In the genomic region with DNA sequence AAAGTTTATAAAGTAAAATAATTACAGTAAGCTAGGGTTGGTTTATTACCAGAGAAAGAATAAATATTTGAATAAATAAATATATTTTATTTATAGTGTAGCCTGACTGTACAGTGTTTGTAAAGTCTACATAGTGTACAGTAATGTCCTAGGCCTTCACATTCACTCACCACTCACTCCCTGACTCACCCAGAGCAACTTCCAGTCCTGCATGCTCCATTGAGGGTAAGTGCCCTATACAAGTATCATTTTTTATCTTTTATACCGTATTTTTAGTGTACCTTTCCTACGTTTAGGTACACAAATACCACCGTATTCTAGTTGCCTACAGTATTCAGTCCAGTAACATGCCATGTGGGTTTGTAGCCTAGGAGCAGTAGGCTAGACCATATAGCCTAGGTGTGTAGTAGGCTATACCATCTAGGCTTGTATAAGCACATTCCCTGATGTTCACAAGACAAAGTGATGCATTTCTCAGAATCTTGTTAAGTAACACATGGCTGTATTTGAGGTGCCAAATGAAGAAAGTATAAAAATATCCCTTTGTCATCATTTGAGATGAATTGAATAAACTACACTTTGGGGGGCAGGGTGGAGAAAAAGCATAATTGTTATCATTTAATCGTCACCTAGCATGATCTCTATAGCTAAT, we compare ENCODE assay signal across 8 cellular contexts. TPM values are rescaled to one million over a fixed set of nuclear protein-coding genes. Genes with fewer than 3 reads are reported as not detected.
DNase-seq lines count a peak whose midpoint lies in the region; ATAC-seq, FAIRE-seq and TF ChIP-seq lines count a peak whose summit lies in the region.

No MANE protein-coding gene starts in this region.

- no peak for FAIRE-seq in urothelium cell line (lab: Jason Lieb, UNC)

- H3K36me3 ChIP-seq in HUES48 (ENCODE audit: control insufficient read depth, insufficient read depth, low read length) = no peaks in the 10 kb centered on the region
- no peaks in the 10 kb centered on the region for H3K36me3 ChIP-seq in breast epithelium
- no peaks in the 10 kb centered on the region for H3K36me3 ChIP-seq in muscle layer of colon (ENCODE audit: insufficient read depth, low read length)

- intact Hi-C loops in breast epithelium (cut with DNase I; ENCODE audit: low total_unique reads) = loop anchor here (10.0 kb wide), 1 partner anchor 80 kb away; no protein-coding TSS in a partner anchor

- H3K4me3 ChIP-seq in AG09309 (ENCODE audit: control insufficient read depth, low read depth, low read length) (peak overlapping the region; percentile 44; the same call in 1 of the 2 replicates), HUES48 (ENCODE audit: low read depth, low read length) (peak overlapping the region; percentile 52), breast epithelium (peak overlapping the region; percentile 42 to 63 (median 49)), muscle layer of colon (ENCODE audit: low read depth in 1 of 2, low read length in 2 of 2) (peak overlapping the region; percentile 58 to 63)

- H3K27me3 ChIP-seq in HUES48 (ENCODE audit: control insufficient read depth, insufficient read depth, low read length) (no peaks in the 10 kb centered on the region), breast epithelium (no peaks in the 10 kb centered on the region), muscle layer of colon (ENCODE audit: control insufficient read depth in 1 of 2, insufficient read depth in 2 of 2, low read length in 2 of 2) (no peaks in the 10 kb centered on the region)

- no peak for TF ChIP-seq POLR2A in breast epithelium (IDR thresholded peaks at IDR 0.05)

- TF ChIP-seq CTCF in AG09309 (IDR thresholded peaks at IDR 0.05; ENCODE audit: control insufficient read depth, insufficient read depth, low read depth, low read length, missing control alignments) (no peak), breast epithelium (IDR thresholded peaks at IDR 0.05) (no peak)

- H3K9ac ChIP-seq in HUES48 (ENCODE audit: low read depth, low read length) (no peak overlapping the region), muscle layer of colon (ENCODE audit: low read length) (peak overlapping the region; percentile 46)

- H3K9me3 ChIP-seq in HUES48 (ENCODE audit: control insufficient read depth, insufficient read depth, low read length) = no peaks in the 10 kb centered on the region
- no peaks in the 10 kb centered on the region for H3K9me3 ChIP-seq in breast epithelium
- no peaks in the 10 kb centered on the region for H3K9me3 ChIP-seq in muscle layer of colon (ENCODE audit: low read length)

- ATAC-seq in GM19351 (IDR thresholded peaks at IDR 0.05; ENCODE audit: unreplicated experiment) = no peak
- ATAC-seq in GM19328 (IDR thresholded peaks at IDR 0.05; ENCODE audit: unreplicated experiment) = no peak

- DNase-seq in AG09309 (ENCODE audit: low read depth) = no peak
- no peak for DNase-seq in breast epithelium (ENCODE audit: low spot score in 2 of 2)
- no peak for DNase-seq in urothelium cell line (ENCODE audit: low spot score)
- no peak for DNase-seq in NCI-H82 treated with DMSO at 0.1 percent for 48 hours (lab: John Stamatoyannopoulos, UW; ENCODE audit: unreplicated experiment)

- no peak overlapping the region for H3K27ac ChIP-seq in HUES48 (ENCODE audit: low read depth, low read length)
- H3K27ac ChIP-seq in breast epithelium = no peak overlapping the region
- no peak overlapping the region for H3K27ac ChIP-seq in muscle layer of colon (ENCODE audit: low read depth, low read length)

- no peaks in the 10 kb centered on the region for H3K4me1 ChIP-seq in HUES48 (ENCODE audit: control insufficient read depth, insufficient read depth, low read length)
- no peaks in the 10 kb centered on the region for H3K4me1 ChIP-seq in breast epithelium
- H3K4me1 ChIP-seq in muscle layer of colon (ENCODE audit: insufficient read depth, low read length) = peaks cover 3% of the 10 kb centered on the region

RNA-seq across cellular contexts. Expression of gene KLHL8, which starts 14.7 kb away (rescaled TPM):
- 10 to 100 TPM; 14.2 to 15.7 (median 14.6) TPM for total RNA-seq in breast epithelium
